In genomic region chr14:84959796-84960515, GRCh38 we compare ENCODE assay signal across 20 cellular contexts.
"Had no signal": no experiment of that assay in that cellular context is flagged by ENCODE, and none has a peak within 500 bp of the region (broad histone marks: within the 10 kb centered on the region; RNA-seq: fewer than 3 reads in every experiment).

No MANE protein-coding gene starts in this region.

- H3K36me3 Mint-ChIP-seq: activated CD8-positive, alpha-beta memory T cell treated with anti-CD3 and anti-CD28 coated beads, Interleukin-2, amount 10 ng/mL, durations not matched to agents 7 days and 5 days; immature natural killer cell; mesothelial cell of epicardium; natural killer cell treated with Interleukin-12 subunit alpha and Interleukin-12 subunit beta and Interleukin-15 and Interleukin-18, amount 100 ng/mL, for 72 hours had no signal

- H3K4me3 Mint-ChIP-seq: activated CD8-positive, alpha-beta memory T cell treated with anti-CD3 and anti-CD28 coated beads, Interleukin-2, amount 10 ng/mL, durations not matched to agents 7 days and 5 days; activated CD8-positive, alpha-beta T cell treated with anti-CD3 and anti-CD28 coated beads for 36 hours; activated T-helper 1 cell treated with anti-CD3 and anti-CD28 coated beads, Interleukin-12 subunit alpha, Interleukin-12 subunit beta, Interleukin-2, Interleukin-4 antibody, amounts not matched to agents 30 ng/mL and 10 ng/mL and 1 ng/mL, durations not matched to agents 14 hours and 24 hours and 36 hours; immature natural killer cell; mesothelial cell of epicardium; natural killer cell treated with Interleukin-12 subunit alpha and Interleukin-12 subunit beta and Interleukin-15 and Interleukin-18, amount 100 ng/mL, for 72 hours; T-helper 17 cell had no signal

- H3K4me1 Mint-ChIP-seq: activated CD8-positive, alpha-beta memory T cell treated with anti-CD3 and anti-CD28 coated beads, Interleukin-2, amount 10 ng/mL, durations not matched to agents 7 days and 5 days; immature natural killer cell; T-helper 17 cell had no signal

- H3K27me3 Mint-ChIP-seq: activated CD8-positive, alpha-beta memory T cell treated with anti-CD3 and anti-CD28 coated beads, Interleukin-2, amount 10 ng/mL, durations not matched to agents 7 days and 5 days; activated CD8-positive, alpha-beta T cell treated with anti-CD3 and anti-CD28 coated beads for 36 hours; natural killer cell treated with Interleukin-12 subunit alpha and Interleukin-12 subunit beta and Interleukin-15 and Interleukin-18, amount 100 ng/mL, for 72 hours; T-helper 17 cell had no signal

- H3K27ac Mint-ChIP-seq: activated CD8-positive, alpha-beta memory T cell treated with anti-CD3 and anti-CD28 coated beads, Interleukin-2, amount 10 ng/mL, durations not matched to agents 7 days and 5 days; activated CD8-positive, alpha-beta T cell treated with anti-CD3 and anti-CD28 coated beads for 36 hours; activated naive CD4-positive, alpha-beta T cell treated with anti-CD3 and anti-CD28 coated beads, Interleukin-2, amount 50 U/mL, for 72 hours; activated T-helper 1 cell treated with anti-CD3 and anti-CD28 coated beads, Interleukin-12 subunit alpha, Interleukin-12 subunit beta, Interleukin-2, Interleukin-4 antibody, amounts not matched to agents 30 ng/mL and 10 ng/mL and 1 ng/mL, durations not matched to agents 14 hours and 24 hours and 36 hours; immature natural killer cell; mesothelial cell of epicardium; natural killer cell treated with Interleukin-12 subunit alpha and Interleukin-12 subunit beta and Interleukin-15 and Interleukin-18, amount 100 ng/mL, for 72 hours; T-helper 17 cell had no signal

- DNase-seq: activated CD4-positive, alpha-beta T cell treated with anti-CD3 and anti-CD28 coated beads for 48 hours; activated CD8-positive, alpha-beta memory T cell treated with anti-CD3 and anti-CD28 coated beads, Interleukin-2, amount 10 ng/mL, durations not matched to agents 7 days and 5 days; activated CD8-positive, alpha-beta T cell treated with anti-CD3 and anti-CD28 coated beads for 36 hours; activated gamma-delta T cell treated with Interleukin-2 at 50 U/mL for 16 hours; aorta; central memory CD4-positive, alpha-beta T cell; foreskin fibroblast; heart right ventricle; immature natural killer cell; pancreas; right cardiac atrium; stimulated activated CD4-positive, alpha-beta T cell treated with anti-CD3 and anti-CD28 coated beads, Interleukin-4, amount 100 ng/mL, for 24 hours; stimulated activated naive CD4-positive, alpha-beta T cell treated with Interleukin-2 at 50 U/mL for 16 hours; SW 1271; T-helper 17 cell; upper lobe of right lung had no signal
